ENCODE assay signal across 1 cellular context in the genomic region with DNA sequence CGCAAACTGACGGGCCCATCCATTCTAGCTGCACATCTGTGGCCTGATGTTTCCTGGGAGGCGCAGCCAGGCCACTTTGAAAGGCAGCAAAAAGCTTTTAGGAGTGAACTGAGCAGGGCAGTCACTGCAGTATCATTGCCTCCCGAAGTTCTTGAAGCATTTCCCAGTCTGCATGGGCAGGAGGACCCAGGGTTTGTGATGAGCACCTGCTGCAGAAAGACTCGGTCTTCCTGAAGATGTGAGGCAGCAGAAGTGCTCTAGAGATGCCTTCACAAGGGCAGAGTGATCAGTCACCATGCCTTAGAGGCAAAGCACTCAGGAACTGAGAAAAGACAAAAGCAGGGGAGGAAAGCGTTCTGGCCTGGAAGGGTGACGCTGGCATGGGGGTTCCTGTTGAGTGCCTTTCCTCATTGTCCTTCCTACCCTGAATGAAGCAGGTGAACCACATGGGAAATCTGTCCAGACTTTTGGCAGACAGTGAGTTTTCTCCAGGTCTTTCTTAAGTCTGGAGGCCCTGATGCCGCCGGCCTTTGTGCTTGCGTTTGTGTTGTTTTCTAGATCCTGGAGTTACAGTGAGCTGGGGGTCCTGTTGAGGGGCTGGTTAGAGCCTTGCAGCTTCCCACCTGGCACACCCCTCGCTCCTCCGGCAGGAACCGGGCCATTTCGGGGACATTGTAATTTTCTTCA.
TF ChIP-seq lines count a peak whose summit lies in the region.

No MANE protein-coding gene starts in this region.

TF ChIP-seq in GM23338, 12 proteins besides CTCF, POLR2A, EP300 and RAD21 (continued from another document):
- TF ChIP-seq ETS1 (IDR thresholded peaks at IDR 0.05) (no peak), POLR2AphosphoS5 (IDR thresholded peaks at IDR 0.05; ENCODE audit: low read depth) (no peak), NANOG (IDR thresholded peaks at IDR 0.05; ENCODE audit: borderline replicate concordance) (no peak), JUNB (IDR thresholded peaks at IDR 0.05; ENCODE audit: unreplicated experiment) (no peak), STAT1 (IDR thresholded peaks at IDR 0.05; ENCODE audit: unreplicated experiment) (no peak), CREB1 (CRISPR knock-in tag; IDR thresholded peaks at IDR 0.05; ENCODE audit: low read depth) (no peak)
- TF ChIP-seq, protein P1, sequence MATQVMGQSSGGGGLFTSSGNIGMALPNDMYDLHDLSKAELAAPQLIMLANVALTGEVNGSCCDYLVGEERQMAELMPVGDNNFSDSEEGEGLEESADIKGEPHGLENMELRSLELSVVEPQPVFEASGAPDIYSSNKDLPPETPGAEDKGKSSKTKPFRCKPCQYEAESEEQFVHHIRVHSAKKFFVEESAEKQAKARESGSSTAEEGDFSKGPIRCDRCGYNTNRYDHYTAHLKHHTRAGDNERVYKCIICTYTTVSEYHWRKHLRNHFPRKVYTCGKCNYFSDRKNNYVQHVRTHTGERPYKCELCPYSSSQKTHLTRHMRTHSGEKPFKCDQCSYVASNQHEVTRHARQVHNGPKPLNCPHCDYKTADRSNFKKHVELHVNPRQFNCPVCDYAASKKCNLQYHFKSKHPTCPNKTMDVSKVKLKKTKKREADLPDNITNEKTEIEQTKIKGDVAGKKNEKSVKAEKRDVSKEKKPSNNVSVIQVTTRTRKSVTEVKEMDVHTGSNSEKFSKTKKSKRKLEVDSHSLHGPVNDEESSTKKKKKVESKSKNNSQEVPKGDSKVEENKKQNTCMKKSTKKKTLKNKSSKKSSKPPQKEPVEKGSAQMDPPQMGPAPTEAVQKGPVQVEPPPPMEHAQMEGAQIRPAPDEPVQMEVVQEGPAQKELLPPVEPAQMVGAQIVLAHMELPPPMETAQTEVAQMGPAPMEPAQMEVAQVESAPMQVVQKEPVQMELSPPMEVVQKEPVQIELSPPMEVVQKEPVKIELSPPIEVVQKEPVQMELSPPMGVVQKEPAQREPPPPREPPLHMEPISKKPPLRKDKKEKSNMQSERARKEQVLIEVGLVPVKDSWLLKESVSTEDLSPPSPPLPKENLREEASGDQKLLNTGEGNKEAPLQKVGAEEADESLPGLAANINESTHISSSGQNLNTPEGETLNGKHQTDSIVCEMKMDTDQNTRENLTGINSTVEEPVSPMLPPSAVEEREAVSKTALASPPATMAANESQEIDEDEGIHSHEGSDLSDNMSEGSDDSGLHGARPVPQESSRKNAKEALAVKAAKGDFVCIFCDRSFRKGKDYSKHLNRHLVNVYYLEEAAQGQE (IDR thresholded peaks at IDR 0.05; ENCODE audit: unreplicated experiment): no peak
